In genomic region chr21:22554690-22555316, GRCh38 we compare ENCODE assay signal across 1 cellular context.
TF ChIP-seq lines count a peak whose summit lies in the region.

No MANE protein-coding gene starts in this region.

TF ChIP-seq in SK-N-SH, 30 proteins besides CTCF, POLR2A, EP300 and RAD21 (continued from another document):
- TF ChIP-seq USF1 (IDR thresholded peaks at IDR 0.05; ENCODE audit: borderline replicate concordance, low read depth), result no peak
